ENCODE assay signal across 18 cellular contexts in the genomic region with DNA sequence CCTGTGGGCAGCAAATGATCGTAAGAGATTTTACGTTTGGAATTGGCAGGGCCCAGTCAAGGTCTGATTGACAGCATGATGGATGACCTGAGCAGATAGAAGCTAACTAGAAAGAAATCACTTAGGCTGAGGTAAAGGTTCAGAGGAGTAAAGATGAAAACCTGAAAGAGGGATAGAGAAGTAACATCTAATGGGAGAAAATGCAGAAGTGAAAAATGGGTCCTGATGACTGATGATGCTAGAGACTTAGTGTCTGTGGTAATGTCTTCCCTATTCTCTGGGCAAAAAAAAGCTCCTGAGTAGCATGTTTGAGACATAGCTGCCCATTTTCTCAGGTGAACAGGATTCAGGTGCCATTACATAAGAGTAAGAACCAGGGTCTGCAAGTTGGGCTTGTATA.
DNase-seq lines count a peak whose midpoint lies in the region; ATAC-seq, FAIRE-seq and TF ChIP-seq lines count a peak whose summit lies in the region.
"Had no signal": no experiment of that assay in that cellular context is flagged by ENCODE, and none has a peak within 500 bp of the region (broad histone marks: within the 10 kb centered on the region; RNA-seq: fewer than 3 reads in every experiment).

No MANE protein-coding gene starts in this region.

- SMC1A ChIA-PET in GM12878 (lab: Charles Lee; ENCODE audit: uncharacterized antibody, unreplicated experiment): interaction anchor here (0.6 kb wide), 1 partner anchor 63 kb away, joined by 3 read pairs; no protein-coding TSS in a partner anchor

- BruUV-seq in GM12878 (replicated peaks; lab: Mats Ljungman, UMichigan): no TSS peak

- POLR2A ChIA-PET in GM12878 (lab: Charles Lee): no interaction called here

- ATAC-seq in GM18867 (IDR thresholded peaks at IDR 0.05; ENCODE audit: unreplicated experiment): peak; percentile 53
- peak; percentile 41 for ATAC-seq in HG03565 (IDR thresholded peaks at IDR 0.05; ENCODE audit: unreplicated experiment)
- ATAC-seq in GM12878: peak; percentile 80
- ATAC-seq: HCT116 had no signal

- no peak overlapping the region for H3K4me2 ChIP-seq in GM12878 (ENCODE audit: control insufficient read depth, insufficient read depth)

- no peaks in the 10 kb centered on the region for H3K9me3 ChIP-seq in GM12878 (replicated peaks; ENCODE audit: control insufficient read depth, insufficient read depth, low read length)
- H3K9me3 ChIP-seq in right atrium auricular region: no peaks in the 10 kb centered on the region

- TF ChIP-seq POLR2A in GM12878 (IDR thresholded peaks at IDR 0.05; ENCODE audit: low read depth, low read length): no peak

- intact Hi-C loops in GM12878 (cut with micrococcal nuclease; ENCODE audit: unreplicated experiment): no loop called here

- CTCF ChIA-PET in GM12878 (lab: Yijun Ruan, JAX): no interaction called here

- H3K79me2 ChIP-seq in GM12878 (ENCODE audit: control insufficient read depth, insufficient read depth, low read length): no peaks in the 10 kb centered on the region

- WGBS in GM12878 (ENCODE audit: insufficient coverage, insufficient replicate concordance, low lambda C conversion rate, missing lambda C conversion rate): 46% methylated on average over 2 of the region's 2 CpGs

- H3K9ac ChIP-seq in GM12878 (ENCODE audit: control insufficient read depth, insufficient read depth, low read length): no peak overlapping the region
- H3K9ac ChIP-seq: GM23248 had no signal

- RAD21 ChIA-PET in GM12878 (lab: Charles Lee; ENCODE audit: unreplicated experiment): interaction anchor here (0.5 kb wide), 1 partner anchor 308 kb away, joined by 3 read pairs; no protein-coding TSS in a partner anchor

- no peak for TF ChIP-seq RAD21 in GM12878 (IDR thresholded peaks at IDR 0.05; ENCODE audit: insufficient read depth, low read depth, low read length)

- H3K4me3 ChIP-seq in GM12878: no peak overlapping the region
- no peak overlapping the region for H3K4me3 ChIP-seq in right atrium auricular region
- H3K4me3 ChIP-seq: A549, GM23248 had no signal

- no peak for TF ChIP-seq EP300 in GM12878 (IDR thresholded peaks at IDR 0.05; ENCODE audit: borderline replicate concordance in 1 of 2, control insufficient read depth in 1 of 2, low read depth in 2 of 2, low read length in 2 of 2)

- FAIRE-seq in GM12878 (lab: Jason Lieb, UNC): no peak
- FAIRE-seq: A549 had no signal

- in situ Hi-C loops in GM12878 (cut with MboI): no loop called here

- H3K36me3 ChIP-seq in GM12878 (ENCODE audit: control insufficient read depth in 2 of 2, insufficient read depth in 2 of 2, low read length in 1 of 2) (no peaks in the 10 kb centered on the region), right atrium auricular region (no peaks in the 10 kb centered on the region)

- no peaks in the 10 kb centered on the region for H3K4me1 ChIP-seq in GM12878 (ENCODE audit: control insufficient read depth, insufficient read depth, low read length)
- H3K4me1 ChIP-seq in right atrium auricular region: no peaks in the 10 kb centered on the region

- DNase-seq in CD1c-positive myeloid dendritic cell (ENCODE audit: extremely low spot score) (peak; percentile 9), GM12878 (ENCODE audit: low read depth, low spot score) (no peak), DMS153 (lab: John Stamatoyannopoulos, UW) (no peak), activated gamma-delta T cell treated with Interleukin-2 at 50 U/mL for 16 hours (no peak), right atrium auricular region (ENCODE audit: low spot score) (no peak)
- no peak for DNase-seq in central memory CD4-positive, alpha-beta T cell
- DNase-seq: CD4-positive, CD25-positive, alpha-beta regulatory T cell; GM23248; NCI-H1105 treated with DMSO at 0.1 percent for 48 hours; NCI-H187; NCI-H446; NCI-H748 treated with DMSO at 0.1 percent for 48 hours; SHP77 treated with DMSO at 0.1 percent for 48 hours had no signal

- H2AFZ ChIP-seq in GM12878 (ENCODE audit: control insufficient read depth, low read depth, low read length): no peak overlapping the region
- H2AFZ ChIP-seq: GM23248 had no signal

- H3K27ac ChIP-seq in GM12878 (ENCODE audit: control insufficient read depth, insufficient read depth) (no peak overlapping the region), right atrium auricular region (no peak overlapping the region)
- H3K27ac ChIP-seq: GM23248, HL-60 had no signal

- H4K20me1 ChIP-seq in GM12878 (ENCODE audit: control insufficient read depth, insufficient read depth): no peaks in the 10 kb centered on the region

- H3K27me3 ChIP-seq in GM12878 (replicated peaks in 1 of 2; ENCODE audit: control insufficient read depth in 2 of 2, insufficient read depth in 2 of 2, low read length in 1 of 2): no peaks in the 10 kb centered on the region
- no peaks in the 10 kb centered on the region for H3K27me3 ChIP-seq in right atrium auricular region

- TF ChIP-seq CTCF in GM12878 (IDR thresholded peaks at IDR 0.05 in 2 of 3, conservative IDR thresholded peaks at IDR 0.05 in 1 of 3; ENCODE audit: control insufficient read depth in 2 of 3, extremely low read depth in 1 of 3, insufficient read depth in 1 of 3, low read depth in 3 of 3, low read length in 3 of 3): no peak
- no peak for TF ChIP-seq CTCF in right atrium auricular region (IDR thresholded peaks at IDR 0.05)

TF ChIP-seq in GM12878, 131 proteins besides CTCF, POLR2A, EP300 and RAD21:
- TF ChIP-seq, protein P1, sequence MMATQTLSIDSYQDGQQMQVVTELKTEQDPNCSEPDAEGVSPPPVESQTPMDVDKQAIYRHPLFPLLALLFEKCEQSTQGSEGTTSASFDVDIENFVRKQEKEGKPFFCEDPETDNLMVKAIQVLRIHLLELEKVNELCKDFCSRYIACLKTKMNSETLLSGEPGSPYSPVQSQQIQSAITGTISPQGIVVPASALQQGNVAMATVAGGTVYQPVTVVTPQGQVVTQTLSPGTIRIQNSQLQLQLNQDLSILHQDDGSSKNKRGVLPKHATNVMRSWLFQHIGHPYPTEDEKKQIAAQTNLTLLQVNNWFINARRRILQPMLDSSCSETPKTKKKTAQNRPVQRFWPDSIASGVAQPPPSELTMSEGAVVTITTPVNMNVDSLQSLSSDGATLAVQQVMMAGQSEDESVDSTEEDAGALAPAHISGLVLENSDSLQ (IDR thresholded peaks at IDR 0.05): peak; percentile 76
- TF ChIP-seq POU2F2 (IDR thresholded peaks at IDR 0.05; ENCODE audit: borderline replicate concordance, low read depth, low read length): no peak
- 0 out of 2 replicates have a peak, but pooled peaks have one; percentile 27 for TF ChIP-seq IKZF1 (conservative IDR thresholded peaks at IDR 0.05)
- peak; percentile 39 to 57; a peak in 2 of 4 replicates for TF ChIP-seq IKZF2 (IDR thresholded peaks at IDR 0.05)
- peak; percentile 72 for TF ChIP-seq SPI1 (IDR thresholded peaks at IDR 0.05; ENCODE audit: borderline replicate concordance, insufficient read depth, low read depth, low read length)
